Comparison of ENCODE assay signal across 8 cellular contexts in genomic region chr6:4134841-4135664, GRCh38. TPM values are rescaled to one million over a fixed set of nuclear protein-coding genes. Genes with fewer than 3 reads are reported as not detected.
DNase-seq lines count a peak whose midpoint lies in the region; ATAC-seq and TF ChIP-seq lines count a peak whose summit lies in the region.

A gene with protein sequence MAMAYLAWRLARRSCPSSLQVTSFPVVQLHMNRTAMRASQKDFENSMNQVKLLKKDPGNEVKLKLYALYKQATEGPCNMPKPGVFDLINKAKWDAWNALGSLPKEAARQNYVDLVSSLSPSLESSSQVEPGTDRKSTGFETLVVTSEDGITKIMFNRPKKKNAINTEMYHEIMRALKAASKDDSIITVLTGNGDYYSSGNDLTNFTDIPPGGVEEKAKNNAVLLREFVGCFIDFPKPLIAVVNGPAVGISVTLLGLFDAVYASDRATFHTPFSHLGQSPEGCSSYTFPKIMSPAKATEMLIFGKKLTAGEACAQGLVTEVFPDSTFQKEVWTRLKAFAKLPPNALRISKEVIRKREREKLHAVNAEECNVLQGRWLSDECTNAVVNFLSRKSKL (minus strand): TSS chr6:4135575. CDS start chr6:4135560, 15 bp downstream.

- ATAC-seq in GM18909 (IDR thresholded peaks at IDR 0.05; ENCODE audit: poor library complexity, unreplicated experiment) (peak; percentile 46), HG03139 (IDR thresholded peaks at IDR 0.05; ENCODE audit: unreplicated experiment) (peak; percentile 43)
- ATAC-seq in stimulated activated naive B cell treated with anti-CD40 and anti-IgM and Interleukin-4, amounts not matched to agents 10 μg/mL and 1 μg/mL and 100 μg/mL, for 72 hours (replicated peaks) = peak; percentile 61 to 64

- TF ChIP-seq EP300 in esophagus muscularis mucosa (IDR thresholded peaks at IDR 0.05) = no peak

- H3K36me3 ChIP-seq in esophagus muscularis mucosa = peaks cover 8 to 28% (median 17%) of the 10 kb centered on the region in 4 donors
- H3K36me3 ChIP-seq in muscle layer of colon (ENCODE audit: insufficient read depth, low read length) = peaks cover 7% of the 10 kb centered on the region

- no peaks in the 10 kb centered on the region for H3K27me3 Mint-ChIP-seq in stimulated activated naive B cell treated with anti-CD40 and anti-IgM and Interleukin-4, amounts not matched to agents 10 μg/mL and 1 μg/mL and 100 μg/mL, for 72 hours

- no peaks in the 10 kb centered on the region for H3K9me3 ChIP-seq in esophagus muscularis mucosa
- no peaks in the 10 kb centered on the region for H3K9me3 ChIP-seq in muscle layer of colon (ENCODE audit: low read length)

- 1% methylated on average over 28 of the region's 66 CpGs for WGBS in esophagus muscularis mucosa

- H3K9ac ChIP-seq in muscle layer of colon (ENCODE audit: low read length) = peak within 1 kb of the TSS; percentile 59

- H3K27ac ChIP-seq in esophagus muscularis mucosa (replicated peaks in 1 of 4) = peak within 1 kb of the TSS; percentile 95 to 98 (median 96)
- peak within 1 kb of the TSS; percentile 90 for H3K27ac ChIP-seq in muscle layer of colon (ENCODE audit: low read depth, low read length)

- DNase-seq in AG09309 (ENCODE audit: low read depth) (no peak), NCI-H82 treated with DMSO at 0.1 percent for 48 hours (lab: John Stamatoyannopoulos, UW; ENCODE audit: unreplicated experiment) (peak; percentile 88), esophagus muscularis mucosa (ENCODE audit: extremely low spot score) (no peak)
- peak; percentile 5 for DNase-seq in activated CD8-positive, alpha-beta memory T cell treated with anti-CD3 and anti-CD28 coated beads, Interleukin-2, amount 50 U/mL, for 24 hours (ENCODE audit: extremely low read depth)
- DNase-seq in stimulated activated naive B cell treated with anti-CD40 and anti-IgM and Interleukin-4, amounts not matched to agents 10 μg/mL and 1 μg/mL and 100 μg/mL, for 72 hours = no peak

- H3K4me3 Mint-ChIP-seq in stimulated activated naive B cell treated with anti-CD40 and anti-IgM and Interleukin-4, amounts not matched to agents 10 μg/mL and 1 μg/mL and 100 μg/mL, for 72 hours = peak within 1 kb of the TSS; percentile 90 to 96

- no peak for TF ChIP-seq CTCF in AG09309 (IDR thresholded peaks at IDR 0.05; ENCODE audit: control insufficient read depth, insufficient read depth, low read depth, low read length, missing control alignments)
- no peak for TF ChIP-seq CTCF in esophagus muscularis mucosa (IDR thresholded peaks at IDR 0.05)

- H3K4me3 ChIP-seq in AG09309 (ENCODE audit: control insufficient read depth, low read depth, low read length) (peak within 1 kb of the TSS; percentile 94), esophagus muscularis mucosa (peak within 1 kb of the TSS; percentile 85 to 93 (median 92)), muscle layer of colon (ENCODE audit: low read depth in 1 of 2, low read length in 2 of 2) (peak within 1 kb of the TSS; percentile 83 to 92)

- H3K4me1 Mint-ChIP-seq in stimulated activated naive B cell treated with anti-CD40 and anti-IgM and Interleukin-4, amounts not matched to agents 10 μg/mL and 1 μg/mL and 100 μg/mL, for 72 hours = peaks cover 14 to 23% of the 10 kb centered on the region in 2 donors

- TF ChIP-seq POLR2A in esophagus muscularis mucosa (IDR thresholded peaks at IDR 0.05; ENCODE audit: low read depth) = peak; percentile 31

- H3K27ac Mint-ChIP-seq in stimulated activated naive B cell treated with anti-CD40 and anti-IgM and Interleukin-4, amounts not matched to agents 10 μg/mL and 1 μg/mL and 100 μg/mL, for 72 hours = peak within 1 kb of the TSS; percentile 90

- intact Hi-C loops in esophagus muscularis mucosa (cut with DNase I) = loop anchor here (10.0 kb wide), 1 partner anchor 110 kb away; a partner anchor contains a TSS

- H3K4me1 ChIP-seq in esophagus muscularis mucosa = peaks cover 15 to 47% (median 33%) of the 10 kb centered on the region in 4 donors
- H3K4me1 ChIP-seq in muscle layer of colon (ENCODE audit: insufficient read depth, low read length) = peaks cover 18% of the 10 kb centered on the region

- H3K9me3 Mint-ChIP-seq in stimulated activated naive B cell treated with anti-CD40 and anti-IgM and Interleukin-4, amounts not matched to agents 10 μg/mL and 1 μg/mL and 100 μg/mL, for 72 hours = no peaks in the 10 kb centered on the region

- peaks cover 19 to 22% of the 10 kb centered on the region in 2 donors for H3K36me3 Mint-ChIP-seq in stimulated activated naive B cell treated with anti-CD40 and anti-IgM and Interleukin-4, amounts not matched to agents 10 μg/mL and 1 μg/mL and 100 μg/mL, for 72 hours

- H3K27me3 ChIP-seq in esophagus muscularis mucosa (no peaks in the 10 kb centered on the region), muscle layer of colon (ENCODE audit: control insufficient read depth in 1 of 2, insufficient read depth in 2 of 2, low read length in 2 of 2) (no peaks in the 10 kb centered on the region)

RNA-seq across cellular contexts. Expression of the gene that starts here (rescaled TPM):
- total RNA-seq in esophagus muscularis mucosa = 10 to 100 TPM; 35.8 to 47.8 (median 43.8) TPM

Comparison
In these comparisons a context has a peak if more than half of its experiments do, and no peak if none do; other contexts are left out.
1. DNase-seq: peak in NCI-H82 treated with DMSO at 0.1 percent for 48 hours (single experiment) and activated CD8-positive, alpha-beta memory T cell treated with anti-CD3 and anti-CD28 coated beads, Interleukin-2, amount 50 U/mL, for 24 hours (single experiment); none in AG09309 (single experiment), esophagus muscularis mucosa (single experiment) and stimulated activated naive B cell treated with anti-CD40 and anti-IgM and Interleukin-4, amounts not matched to agents 10 μg/mL and 1 μg/mL and 100 μg/mL, for 72 hours (single experiment).
2. Peak in every context shown above with its lines, with median percentiles within 50 percentile points of each other: H3K4me3 ChIP-seq and ATAC-seq.